In genomic region chr11:42572231-42572610, GRCh38 we compare ENCODE assay signal across 7 cellular contexts.
"Had no signal": no experiment of that assay in that cellular context is flagged by ENCODE, and none has a peak within 500 bp of the region (broad histone marks: within the 10 kb centered on the region; RNA-seq: fewer than 3 reads in every experiment).

No MANE protein-coding gene starts in this region.

- FAIRE-seq: H1, H54, HTR-8/SVneo had no signal

- H3K4me3 Mint-ChIP-seq: GM23338, H9 had no signal

- H3K4me1 Mint-ChIP-seq: GM23338, H9 had no signal

- DNase-seq: H9, HCEC 1CT, IMR-90 had no signal

- H3K27ac Mint-ChIP-seq: GM23338, H9 had no signal
